Comparison of ENCODE assay signal across 1 cellular context in the genomic region with DNA sequence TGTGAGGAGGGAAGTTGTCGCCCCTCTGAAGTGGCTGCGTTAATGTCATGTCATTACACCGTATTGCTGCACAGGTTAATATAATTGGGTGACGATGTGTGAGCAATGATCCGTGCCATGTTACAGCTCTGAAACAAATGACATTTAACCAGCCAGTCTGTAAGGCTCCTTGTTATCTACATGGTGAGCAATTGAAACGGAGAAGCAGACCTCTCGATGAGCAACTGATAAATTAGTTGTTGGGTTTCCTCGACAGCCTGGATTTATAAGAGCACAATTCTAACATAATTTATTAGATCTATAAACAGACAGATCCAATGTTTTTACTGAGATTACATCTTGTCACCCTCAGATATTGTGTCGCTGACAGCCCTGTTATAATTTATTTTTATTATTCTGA.
A peak's percentile ranks its signal among the peaks of the same experiment; 100 is the strongest.
TF ChIP-seq lines count a peak whose summit lies in the region.

No MANE protein-coding gene starts in this region.

TF ChIP-seq in HEK293, 187 proteins besides CTCF, POLR2A, EP300 and RAD21 (continued from another document and continues in another):
- TF ChIP-seq, protein P1, sequence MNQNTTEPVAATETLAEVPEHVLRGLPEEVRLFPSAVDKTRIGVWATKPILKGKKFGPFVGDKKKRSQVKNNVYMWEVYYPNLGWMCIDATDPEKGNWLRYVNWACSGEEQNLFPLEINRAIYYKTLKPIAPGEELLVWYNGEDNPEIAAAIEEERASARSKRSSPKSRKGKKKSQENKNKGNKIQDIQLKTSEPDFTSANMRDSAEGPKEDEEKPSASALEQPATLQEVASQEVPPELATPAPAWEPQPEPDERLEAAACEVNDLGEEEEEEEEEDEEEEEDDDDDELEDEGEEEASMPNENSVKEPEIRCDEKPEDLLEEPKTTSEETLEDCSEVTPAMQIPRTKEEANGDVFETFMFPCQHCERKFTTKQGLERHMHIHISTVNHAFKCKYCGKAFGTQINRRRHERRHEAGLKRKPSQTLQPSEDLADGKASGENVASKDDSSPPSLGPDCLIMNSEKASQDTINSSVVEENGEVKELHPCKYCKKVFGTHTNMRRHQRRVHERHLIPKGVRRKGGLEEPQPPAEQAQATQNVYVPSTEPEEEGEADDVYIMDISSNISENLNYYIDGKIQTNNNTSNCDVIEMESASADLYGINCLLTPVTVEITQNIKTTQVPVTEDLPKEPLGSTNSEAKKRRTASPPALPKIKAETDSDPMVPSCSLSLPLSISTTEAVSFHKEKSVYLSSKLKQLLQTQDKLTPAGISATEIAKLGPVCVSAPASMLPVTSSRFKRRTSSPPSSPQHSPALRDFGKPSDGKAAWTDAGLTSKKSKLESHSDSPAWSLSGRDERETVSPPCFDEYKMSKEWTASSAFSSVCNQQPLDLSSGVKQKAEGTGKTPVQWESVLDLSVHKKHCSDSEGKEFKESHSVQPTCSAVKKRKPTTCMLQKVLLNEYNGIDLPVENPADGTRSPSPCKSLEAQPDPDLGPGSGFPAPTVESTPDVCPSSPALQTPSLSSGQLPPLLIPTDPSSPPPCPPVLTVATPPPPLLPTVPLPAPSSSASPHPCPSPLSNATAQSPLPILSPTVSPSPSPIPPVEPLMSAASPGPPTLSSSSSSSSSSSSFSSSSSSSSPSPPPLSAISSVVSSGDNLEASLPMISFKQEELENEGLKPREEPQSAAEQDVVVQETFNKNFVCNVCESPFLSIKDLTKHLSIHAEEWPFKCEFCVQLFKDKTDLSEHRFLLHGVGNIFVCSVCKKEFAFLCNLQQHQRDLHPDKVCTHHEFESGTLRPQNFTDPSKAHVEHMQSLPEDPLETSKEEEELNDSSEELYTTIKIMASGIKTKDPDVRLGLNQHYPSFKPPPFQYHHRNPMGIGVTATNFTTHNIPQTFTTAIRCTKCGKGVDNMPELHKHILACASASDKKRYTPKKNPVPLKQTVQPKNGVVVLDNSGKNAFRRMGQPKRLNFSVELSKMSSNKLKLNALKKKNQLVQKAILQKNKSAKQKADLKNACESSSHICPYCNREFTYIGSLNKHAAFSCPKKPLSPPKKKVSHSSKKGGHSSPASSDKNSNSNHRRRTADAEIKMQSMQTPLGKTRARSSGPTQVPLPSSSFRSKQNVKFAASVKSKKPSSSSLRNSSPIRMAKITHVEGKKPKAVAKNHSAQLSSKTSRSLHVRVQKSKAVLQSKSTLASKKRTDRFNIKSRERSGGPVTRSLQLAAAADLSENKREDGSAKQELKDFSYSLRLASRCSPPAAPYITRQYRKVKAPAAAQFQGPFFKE (tag by site-specific recombination; IDR thresholded peaks at IDR 0.05; ENCODE audit: borderline replicate concordance): no peak
- no peak for TF ChIP-seq ZNF560 (tag by site-specific recombination; IDR thresholded peaks at IDR 0.05; ENCODE audit: borderline replicate concordance)
- no peak for TF ChIP-seq KLF8 (tag by site-specific recombination; IDR thresholded peaks at IDR 0.05)
- TF ChIP-seq IKZF3 (tag by site-specific recombination; IDR thresholded peaks at IDR 0.05): 0 out of 2 replicates have a peak, but pooled peaks have one; percentile 7
- no peak for TF ChIP-seq ZNF121 (tag by site-specific recombination; IDR thresholded peaks at IDR 0.05)
- TF ChIP-seq SCRT2 (tag by site-specific recombination; IDR thresholded peaks at IDR 0.05): no peak
- no peak for TF ChIP-seq ZNF792 (tag by site-specific recombination; IDR thresholded peaks at IDR 0.05)
- no peak for TF ChIP-seq KLF7 (tag by site-specific recombination; IDR thresholded peaks at IDR 0.05; ENCODE audit: borderline replicate concordance)
- no peak for TF ChIP-seq ZNF292 (tag by site-specific recombination; IDR thresholded peaks at IDR 0.05; ENCODE audit: borderline replicate concordance, low read depth)
- TF ChIP-seq, protein P2, sequence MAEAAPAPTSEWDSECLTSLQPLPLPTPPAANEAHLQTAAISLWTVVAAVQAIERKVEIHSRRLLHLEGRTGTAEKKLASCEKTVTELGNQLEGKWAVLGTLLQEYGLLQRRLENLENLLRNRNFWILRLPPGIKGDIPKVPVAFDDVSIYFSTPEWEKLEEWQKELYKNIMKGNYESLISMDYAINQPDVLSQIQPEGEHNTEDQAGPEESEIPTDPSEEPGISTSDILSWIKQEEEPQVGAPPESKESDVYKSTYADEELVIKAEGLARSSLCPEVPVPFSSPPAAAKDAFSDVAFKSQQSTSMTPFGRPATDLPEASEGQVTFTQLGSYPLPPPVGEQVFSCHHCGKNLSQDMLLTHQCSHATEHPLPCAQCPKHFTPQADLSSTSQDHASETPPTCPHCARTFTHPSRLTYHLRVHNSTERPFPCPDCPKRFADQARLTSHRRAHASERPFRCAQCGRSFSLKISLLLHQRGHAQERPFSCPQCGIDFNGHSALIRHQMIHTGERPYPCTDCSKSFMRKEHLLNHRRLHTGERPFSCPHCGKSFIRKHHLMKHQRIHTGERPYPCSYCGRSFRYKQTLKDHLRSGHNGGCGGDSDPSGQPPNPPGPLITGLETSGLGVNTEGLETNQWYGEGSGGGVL (tag by site-specific recombination; IDR thresholded peaks at IDR 0.05): no peak
- TF ChIP-seq, protein P3, sequence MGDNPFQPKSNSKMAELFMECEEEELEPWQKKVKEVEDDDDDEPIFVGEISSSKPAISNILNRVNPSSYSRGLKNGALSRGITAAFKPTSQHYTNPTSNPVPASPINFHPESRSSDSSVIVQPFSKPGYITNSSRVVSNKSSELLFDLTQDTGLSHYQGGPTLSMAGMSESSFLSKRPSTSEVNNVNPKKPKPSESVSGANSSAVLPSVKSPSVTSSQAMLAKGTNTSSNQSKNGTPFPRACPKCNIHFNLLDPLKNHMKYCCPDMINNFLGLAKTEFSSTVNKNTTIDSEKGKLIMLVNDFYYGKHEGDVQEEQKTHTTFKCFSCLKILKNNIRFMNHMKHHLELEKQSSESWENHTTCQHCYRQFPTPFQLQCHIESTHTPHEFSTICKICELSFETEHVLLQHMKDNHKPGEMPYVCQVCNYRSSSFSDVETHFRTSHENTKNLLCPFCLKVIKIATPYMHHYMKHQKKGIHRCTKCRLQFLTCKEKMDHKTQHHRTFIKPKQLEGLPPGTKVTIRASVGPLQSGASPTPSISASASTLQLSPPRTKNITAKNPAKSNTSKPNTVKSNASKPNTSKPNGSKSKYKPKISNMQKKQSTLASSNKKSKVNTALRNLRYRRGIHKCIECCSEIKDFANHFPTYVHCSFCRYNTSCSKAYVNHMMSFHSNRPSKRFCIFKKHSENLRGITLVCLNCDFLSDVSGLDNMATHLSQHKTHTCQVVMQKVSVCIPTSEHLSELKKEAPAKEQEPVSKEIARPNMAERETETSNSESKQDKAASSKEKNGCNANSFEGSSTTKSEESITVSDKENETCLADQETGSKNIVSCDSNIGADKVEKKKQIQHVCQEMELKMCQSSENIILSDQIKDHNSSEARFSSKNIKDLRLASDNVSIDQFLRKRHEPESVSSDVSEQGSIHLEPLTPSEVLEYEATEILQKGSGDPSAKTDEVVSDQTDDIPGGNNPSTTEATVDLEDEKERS (tag by site-specific recombination; IDR thresholded peaks at IDR 0.05): no peak
- TF ChIP-seq MZF1 (tag by site-specific recombination; IDR thresholded peaks at IDR 0.05; ENCODE audit: borderline replicate concordance): no peak
- TF ChIP-seq ZNF514 (tag by site-specific recombination; IDR thresholded peaks at IDR 0.05): no peak
- no peak for TF ChIP-seq SCRT1 (tag by site-specific recombination; IDR thresholded peaks at IDR 0.05; ENCODE audit: borderline replicate concordance)
- no peak for TF ChIP-seq ZNF274 (IDR thresholded peaks at IDR 0.05; ENCODE audit: low read length)
- TF ChIP-seq ZNF274 (tag by site-specific recombination; IDR thresholded peaks at IDR 0.05; ENCODE audit: borderline replicate concordance): no peak
- no peak for TF ChIP-seq ZNF501 (tag by site-specific recombination; IDR thresholded peaks at IDR 0.05)
- no peak for TF ChIP-seq ZSCAN30 (tag by site-specific recombination; IDR thresholded peaks at IDR 0.05)
- no peak for TF ChIP-seq BCL11B (tag by site-specific recombination; IDR thresholded peaks at IDR 0.05; ENCODE audit: low read depth)
- TF ChIP-seq, protein P4, sequence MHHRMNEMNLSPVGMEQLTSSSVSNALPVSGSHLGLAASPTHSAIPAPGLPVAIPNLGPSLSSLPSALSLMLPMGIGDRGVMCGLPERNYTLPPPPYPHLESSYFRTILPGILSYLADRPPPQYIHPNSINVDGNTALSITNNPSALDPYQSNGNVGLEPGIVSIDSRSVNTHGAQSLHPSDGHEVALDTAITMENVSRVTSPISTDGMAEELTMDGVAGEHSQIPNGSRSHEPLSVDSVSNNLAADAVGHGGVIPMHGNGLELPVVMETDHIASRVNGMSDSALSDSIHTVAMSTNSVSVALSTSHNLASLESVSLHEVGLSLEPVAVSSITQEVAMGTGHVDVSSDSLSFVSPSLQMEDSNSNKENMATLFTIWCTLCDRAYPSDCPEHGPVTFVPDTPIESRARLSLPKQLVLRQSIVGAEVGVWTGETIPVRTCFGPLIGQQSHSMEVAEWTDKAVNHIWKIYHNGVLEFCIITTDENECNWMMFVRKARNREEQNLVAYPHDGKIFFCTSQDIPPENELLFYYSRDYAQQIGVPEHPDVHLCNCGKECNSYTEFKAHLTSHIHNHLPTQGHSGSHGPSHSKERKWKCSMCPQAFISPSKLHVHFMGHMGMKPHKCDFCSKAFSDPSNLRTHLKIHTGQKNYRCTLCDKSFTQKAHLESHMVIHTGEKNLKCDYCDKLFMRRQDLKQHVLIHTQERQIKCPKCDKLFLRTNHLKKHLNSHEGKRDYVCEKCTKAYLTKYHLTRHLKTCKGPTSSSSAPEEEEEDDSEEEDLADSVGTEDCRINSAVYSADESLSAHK (tag by site-specific recombination; IDR thresholded peaks at IDR 0.05): peak; percentile 76
- TF ChIP-seq GLIS1 (tag by site-specific recombination; IDR thresholded peaks at IDR 0.05): no peak
- no peak for TF ChIP-seq ZNF707 (tag by site-specific recombination; IDR thresholded peaks at IDR 0.05)
- TF ChIP-seq GLI2 (tag by site-specific recombination; IDR thresholded peaks at IDR 0.05; ENCODE audit: borderline replicate concordance, low read depth): 0 out of 2 replicates have a peak, but pooled peaks have one; percentile 6
- TF ChIP-seq ZNF571 (tag by site-specific recombination; IDR thresholded peaks at IDR 0.05): no peak
- TF ChIP-seq, protein P5, sequence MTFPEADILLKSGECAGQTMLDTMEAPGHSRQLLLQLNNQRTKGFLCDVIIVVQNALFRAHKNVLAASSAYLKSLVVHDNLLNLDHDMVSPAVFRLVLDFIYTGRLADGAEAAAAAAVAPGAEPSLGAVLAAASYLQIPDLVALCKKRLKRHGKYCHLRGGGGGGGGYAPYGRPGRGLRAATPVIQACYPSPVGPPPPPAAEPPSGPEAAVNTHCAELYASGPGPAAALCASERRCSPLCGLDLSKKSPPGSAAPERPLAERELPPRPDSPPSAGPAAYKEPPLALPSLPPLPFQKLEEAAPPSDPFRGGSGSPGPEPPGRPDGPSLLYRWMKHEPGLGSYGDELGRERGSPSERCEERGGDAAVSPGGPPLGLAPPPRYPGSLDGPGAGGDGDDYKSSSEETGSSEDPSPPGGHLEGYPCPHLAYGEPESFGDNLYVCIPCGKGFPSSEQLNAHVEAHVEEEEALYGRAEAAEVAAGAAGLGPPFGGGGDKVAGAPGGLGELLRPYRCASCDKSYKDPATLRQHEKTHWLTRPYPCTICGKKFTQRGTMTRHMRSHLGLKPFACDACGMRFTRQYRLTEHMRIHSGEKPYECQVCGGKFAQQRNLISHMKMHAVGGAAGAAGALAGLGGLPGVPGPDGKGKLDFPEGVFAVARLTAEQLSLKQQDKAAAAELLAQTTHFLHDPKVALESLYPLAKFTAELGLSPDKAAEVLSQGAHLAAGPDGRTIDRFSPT (tag by site-specific recombination; IDR thresholded peaks at IDR 0.05): no peak
- no peak for TF ChIP-seq ZNF530 (tag by site-specific recombination; IDR thresholded peaks at IDR 0.05; ENCODE audit: low read depth)
- TF ChIP-seq, protein P6, sequence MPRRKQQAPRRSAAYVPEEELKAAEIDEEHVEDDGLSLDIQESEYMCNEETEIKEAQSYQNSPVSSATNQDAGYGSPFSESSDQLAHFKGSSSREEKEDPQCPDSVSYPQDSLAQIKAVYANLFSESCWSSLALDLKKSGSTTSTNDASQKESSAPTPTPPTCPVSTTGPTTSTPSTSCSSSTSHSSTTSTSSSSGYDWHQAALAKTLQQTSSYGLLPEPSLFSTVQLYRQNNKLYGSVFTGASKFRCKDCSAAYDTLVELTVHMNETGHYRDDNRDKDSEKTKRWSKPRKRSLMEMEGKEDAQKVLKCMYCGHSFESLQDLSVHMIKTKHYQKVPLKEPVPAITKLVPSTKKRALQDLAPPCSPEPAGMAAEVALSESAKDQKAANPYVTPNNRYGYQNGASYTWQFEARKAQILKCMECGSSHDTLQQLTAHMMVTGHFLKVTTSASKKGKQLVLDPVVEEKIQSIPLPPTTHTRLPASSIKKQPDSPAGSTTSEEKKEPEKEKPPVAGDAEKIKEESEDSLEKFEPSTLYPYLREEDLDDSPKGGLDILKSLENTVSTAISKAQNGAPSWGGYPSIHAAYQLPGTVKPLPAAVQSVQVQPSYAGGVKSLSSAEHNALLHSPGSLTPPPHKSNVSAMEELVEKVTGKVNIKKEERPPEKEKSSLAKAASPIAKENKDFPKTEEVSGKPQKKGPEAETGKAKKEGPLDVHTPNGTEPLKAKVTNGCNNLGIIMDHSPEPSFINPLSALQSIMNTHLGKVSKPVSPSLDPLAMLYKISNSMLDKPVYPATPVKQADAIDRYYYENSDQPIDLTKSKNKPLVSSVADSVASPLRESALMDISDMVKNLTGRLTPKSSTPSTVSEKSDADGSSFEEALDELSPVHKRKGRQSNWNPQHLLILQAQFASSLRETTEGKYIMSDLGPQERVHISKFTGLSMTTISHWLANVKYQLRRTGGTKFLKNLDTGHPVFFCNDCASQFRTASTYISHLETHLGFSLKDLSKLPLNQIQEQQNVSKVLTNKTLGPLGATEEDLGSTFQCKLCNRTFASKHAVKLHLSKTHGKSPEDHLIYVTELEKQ (tag by site-specific recombination; IDR thresholded peaks at IDR 0.05; ENCODE audit: borderline replicate concordance): no peak
- TF ChIP-seq, protein P7, sequence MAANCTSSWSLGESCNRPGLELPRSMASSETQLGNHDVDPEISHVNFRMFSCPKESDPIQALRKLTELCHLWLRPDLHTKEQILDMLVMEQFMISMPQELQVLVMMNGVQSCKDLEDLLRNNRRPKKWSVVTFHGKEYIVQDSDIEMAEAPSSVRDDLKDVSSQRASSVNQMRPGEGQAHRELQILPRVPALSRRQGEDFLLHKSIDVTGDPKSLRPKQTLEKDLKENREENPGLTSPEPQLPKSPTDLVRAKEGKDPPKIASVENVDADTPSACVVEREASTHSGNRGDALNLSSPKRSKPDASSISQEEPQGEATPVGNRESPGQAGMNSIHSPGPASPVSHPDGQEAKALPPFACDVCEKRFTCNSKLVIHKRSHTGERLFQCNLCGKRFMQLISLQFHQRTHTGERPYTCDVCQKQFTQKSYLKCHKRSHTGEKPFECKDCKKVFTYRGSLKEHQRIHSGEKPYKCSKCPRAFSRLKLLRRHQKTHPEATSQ (tag by site-specific recombination; IDR thresholded peaks at IDR 0.05): no peak
- no peak for TF ChIP-seq ZFP37 (tag by site-specific recombination; IDR thresholded peaks at IDR 0.05)
- TF ChIP-seq PRDM1 (tag by site-specific recombination; IDR thresholded peaks at IDR 0.05): no peak
- TF ChIP-seq ZNF544 (tag by site-specific recombination; IDR thresholded peaks at IDR 0.05): no peak
- TF ChIP-seq, protein P8, sequence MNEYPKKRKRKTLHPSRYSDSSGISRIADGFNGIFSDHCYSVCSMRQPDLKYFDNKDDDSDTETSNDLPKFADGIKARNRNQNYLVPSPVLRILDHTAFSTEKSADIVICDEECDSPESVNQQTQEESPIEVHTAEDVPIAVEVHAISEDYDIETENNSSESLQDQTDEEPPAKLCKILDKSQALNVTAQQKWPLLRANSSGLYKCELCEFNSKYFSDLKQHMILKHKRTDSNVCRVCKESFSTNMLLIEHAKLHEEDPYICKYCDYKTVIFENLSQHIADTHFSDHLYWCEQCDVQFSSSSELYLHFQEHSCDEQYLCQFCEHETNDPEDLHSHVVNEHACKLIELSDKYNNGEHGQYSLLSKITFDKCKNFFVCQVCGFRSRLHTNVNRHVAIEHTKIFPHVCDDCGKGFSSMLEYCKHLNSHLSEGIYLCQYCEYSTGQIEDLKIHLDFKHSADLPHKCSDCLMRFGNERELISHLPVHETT (tag by site-specific recombination; IDR thresholded peaks at IDR 0.05): no peak
- TF ChIP-seq ZBTB1 (tag by site-specific recombination; IDR thresholded peaks at IDR 0.05): 0 out of 2 replicates have a peak, but pooled peaks have one; percentile 10
